In the genomic region with DNA sequence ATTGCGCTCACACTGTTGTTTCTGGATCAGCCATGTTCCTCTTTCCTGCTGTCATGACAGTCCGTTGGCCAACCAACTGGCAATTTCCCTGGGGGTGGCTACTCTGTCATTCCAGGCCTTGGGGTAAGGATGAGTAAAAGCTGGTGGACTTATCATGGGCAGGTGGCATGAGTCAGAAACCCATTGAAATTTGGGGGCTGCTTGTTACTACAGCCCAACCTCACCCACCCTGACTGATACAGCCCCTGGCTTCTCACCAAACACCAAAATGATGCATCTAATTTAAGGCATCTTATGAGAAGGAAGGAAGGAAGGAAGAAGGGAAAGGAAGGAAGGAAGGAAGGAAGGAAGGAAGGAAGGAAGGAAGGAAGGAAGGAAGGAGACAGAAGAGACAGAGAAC, we compare ENCODE assay signal across 9 cellular contexts. TPM values are rescaled to one million over a fixed set of nuclear protein-coding genes. Genes with fewer than 3 reads are reported as not detected.
"Had no signal": no experiment of that assay in that cellular context is flagged by ENCODE, and none has a peak within 500 bp of the region (broad histone marks: within the 10 kb centered on the region; RNA-seq: fewer than 3 reads in every experiment).

No MANE protein-coding gene starts in this region.

- H2AFZ ChIP-seq: GM23248 had no signal

- DNase-seq: GM23248, GOT3, H7, HCEC 1CT, HFFc6, IMR-90, KBM-7 had no signal

- H3K27ac ChIP-seq: GM23248, KMS-11 had no signal

- H3K4me3 ChIP-seq: GM23248 had no signal

- H3K9ac ChIP-seq: GM23248, KMS-11 had no signal

- H3K4me2 ChIP-seq: KMS-11 had no signal

RNA-seq across cellular contexts. Expression of gene CRHR1, which starts 53.9 kb away (rescaled TPM):
- total RNA-seq: GM23248, HFFc6, HT-29, IMR-90 had no signal
- polyA plus RNA-seq: GM23248, IMR-90 had no signal
